Comparison of ENCODE assay signal across 19 cellular contexts in genomic region chr6:39904946-39905639, GRCh38. TPM values are rescaled to one million over a fixed set of nuclear protein-coding genes. Genes with fewer than 3 reads are reported as not detected.
"Had no signal": no experiment of that assay in that cellular context is flagged by ENCODE, and none has a peak within 500 bp of the region (broad histone marks: within the 10 kb centered on the region; RNA-seq: fewer than 3 reads in every experiment).

No MANE protein-coding gene starts in this region.

- H3K4me3 ChIP-seq: spleen, testis, uterus had no signal

- ATAC-seq: activated CD8-positive, alpha-beta T cell treated with anti-CD3 and anti-CD28 coated beads, Interleukin-2, amount 10 ng/mL, durations not matched to agents 7 days and 5 days; esophagus mucosa; left cardiac atrium; T-cell had no signal

- DNase-seq: activated CD4-positive, alpha-beta T cell treated with anti-CD3 and anti-CD28 coated beads, Interleukin-2, amount 10 ng/mL, durations not matched to agents 7 days and 5 days; activated CD4-positive, CD25-positive, alpha-beta regulatory T cell treated with anti-CD3 and anti-CD28 coated beads, Interleukin-2, amount 50 U/mL, for 72 hours; activated CD8-positive, alpha-beta T cell treated with anti-CD3 and anti-CD28 coated beads, Interleukin-2, amount 10 ng/mL, durations not matched to agents 7 days and 5 days; activated naive CD4-positive, alpha-beta T cell; activated naive CD8-positive, alpha-beta T cell treated with anti-CD3 and anti-CD28 coated beads for 36 hours; activated T-cell treated with anti-CD3 and anti-CD28 coated beads, Interleukin-2, amount 50 U/mL, for 1 hour; effector CD4-positive, alpha-beta T cell; hypothalamus; left cardiac atrium; nucleus accumbens; stimulated activated CD4-positive, alpha-beta T cell treated with anti-CD3 and anti-CD28 coated beads, Interleukin-4, amount 100 ng/mL, for 1 hour; stimulated activated naive CD4-positive, alpha-beta T cell; T-cell; testis; trophoblast cell; uterus; WERI-Rb-1 had no signal

RNA-seq across cellular contexts. Expression of gene MOCS1, which starts 29.2 kb away (rescaled TPM):
- total RNA-seq: activated CD8-positive, alpha-beta T cell treated with anti-CD3 and anti-CD28 coated beads, Interleukin-2, amount 10 ng/mL, durations not matched to agents 7 days and 5 days had no signal
